In genomic region chr1:200279810-200280411, GRCh38 we compare ENCODE assay signal across 8 cellular contexts.
DNase-seq lines count a peak whose midpoint lies in the region; ATAC-seq and TF ChIP-seq lines count a peak whose summit lies in the region.

No MANE protein-coding gene starts in this region.

- peak; percentile 97 for TF ChIP-seq RAD21 in liver (IDR thresholded peaks at IDR 0.05)

- no peaks in the 10 kb centered on the region for H3K27me3 ChIP-seq in CD4-positive, CD25-positive, alpha-beta regulatory T cell (ENCODE audit: control insufficient read depth, insufficient read depth, low read length)
- H3K27me3 ChIP-seq in liver (ENCODE audit: control insufficient read depth in 4 of 4, insufficient read depth in 4 of 4, low read length in 3 of 4) = no peaks in the 10 kb centered on the region

- H3K4me3 Mint-ChIP-seq in CD4-positive, CD25-positive, alpha-beta regulatory T cell = no peak overlapping the region
- H3K4me3 Mint-ChIP-seq in stimulated activated effector memory CD8-positive, alpha-beta T cell treated with anti-CD3 and anti-CD28 coated beads, Interleukin-12 subunit alpha, Interleukin-12 subunit beta, amount 100 ng/mL, for 72 hours = no peak overlapping the region

- H3K9me3 Mint-ChIP-seq in CD4-positive, CD25-positive, alpha-beta regulatory T cell = no peaks in the 10 kb centered on the region
- no peaks in the 10 kb centered on the region for H3K9me3 Mint-ChIP-seq in stimulated activated effector memory CD8-positive, alpha-beta T cell treated with anti-CD3 and anti-CD28 coated beads, Interleukin-12 subunit alpha, Interleukin-12 subunit beta, amount 100 ng/mL, for 72 hours

- DNase-seq in CD4-positive, CD25-positive, alpha-beta regulatory T cell = peak in 2 of 3 donors; percentile 20 to 41
- DNase-seq in NCI-H82 (lab: John Stamatoyannopoulos, UW) = peak; percentile 83
- peak; percentile 29 for DNase-seq in brain pericyte (ENCODE audit: low read depth, low spot score)
- no peak for DNase-seq in GM19238 (ENCODE audit: insufficient read length, low spot score)
- DNase-seq in stimulated activated effector memory CD8-positive, alpha-beta T cell treated with anti-CD3 and anti-CD28 coated beads, Interleukin-12 subunit alpha, Interleukin-12 subunit beta, amount 100 ng/mL, for 72 hours (ENCODE audit: low spot score in 2 of 2) = no peak

- H3K27ac ChIP-seq in CD4-positive, CD25-positive, alpha-beta regulatory T cell (ENCODE audit: insufficient read depth, low read length, poor library complexity, severe bottlenecking) = no peak overlapping the region
- H3K27ac ChIP-seq in liver (ENCODE audit: low read depth in 1 of 2, low read length in 2 of 2) = no peak overlapping the region

- no peaks in the 10 kb centered on the region for H3K4me1 ChIP-seq in CD4-positive, CD25-positive, alpha-beta regulatory T cell (ENCODE audit: control insufficient read depth, insufficient read depth, low read length, poor library complexity, severe bottlenecking)
- H3K4me1 ChIP-seq in liver (ENCODE audit: control insufficient read depth in 4 of 4, insufficient read depth in 4 of 4, low read length in 3 of 4) = peaks cover 0 to 20% (median 9%) of the 10 kb centered on the region in 4 donors

- WGBS in liver = 35% methylated on average over 4 of the region's 4 CpGs

- H3K27me3 Mint-ChIP-seq in CD4-positive, CD25-positive, alpha-beta regulatory T cell = no peaks in the 10 kb centered on the region

- H3K36me3 Mint-ChIP-seq in CD4-positive, CD25-positive, alpha-beta regulatory T cell = no peaks in the 10 kb centered on the region
- H3K36me3 Mint-ChIP-seq in stimulated activated effector memory CD8-positive, alpha-beta T cell treated with anti-CD3 and anti-CD28 coated beads, Interleukin-12 subunit alpha, Interleukin-12 subunit beta, amount 100 ng/mL, for 72 hours = no peaks in the 10 kb centered on the region

- H3K4me3 ChIP-seq in CD4-positive, CD25-positive, alpha-beta regulatory T cell (ENCODE audit: low read depth, low read length) = no peak overlapping the region
- H3K4me3 ChIP-seq in liver (ENCODE audit: low read depth in 1 of 3, low read length in 3 of 3) = no peak overlapping the region

- H3K4me1 Mint-ChIP-seq in CD4-positive, CD25-positive, alpha-beta regulatory T cell = no peaks in the 10 kb centered on the region
- H3K4me1 Mint-ChIP-seq in stimulated activated effector memory CD8-positive, alpha-beta T cell treated with anti-CD3 and anti-CD28 coated beads, Interleukin-12 subunit alpha, Interleukin-12 subunit beta, amount 100 ng/mL, for 72 hours = no peaks in the 10 kb centered on the region

- TF ChIP-seq CTCF in GM12874 (IDR thresholded peaks at IDR 0.05; ENCODE audit: insufficient read depth, low read depth, low read length) (peak; percentile 66), liver (IDR thresholded peaks at IDR 0.05; ENCODE audit: low read depth, low read length, missing input control) (peak; percentile 84)

- no peak for ATAC-seq in CD4-positive, CD25-positive, alpha-beta regulatory T cell (ENCODE audit: low read depth in 2 of 2)
- ATAC-seq in HG02970 (IDR thresholded peaks at IDR 0.05; ENCODE audit: low FRiP score, unreplicated experiment) = no peak
- ATAC-seq in stimulated activated effector memory CD8-positive, alpha-beta T cell treated with anti-CD3 and anti-CD28 coated beads, Interleukin-12 subunit alpha, Interleukin-12 subunit beta, amount 100 ng/mL, for 72 hours = no peak

- H3K27ac Mint-ChIP-seq in CD4-positive, CD25-positive, alpha-beta regulatory T cell = no peak overlapping the region
- no peak overlapping the region for H3K27ac Mint-ChIP-seq in stimulated activated effector memory CD8-positive, alpha-beta T cell treated with anti-CD3 and anti-CD28 coated beads, Interleukin-12 subunit alpha, Interleukin-12 subunit beta, amount 100 ng/mL, for 72 hours

- H3K36me3 ChIP-seq in CD4-positive, CD25-positive, alpha-beta regulatory T cell (ENCODE audit: control insufficient read depth, insufficient read depth, low read length) = no peaks in the 10 kb centered on the region
- no peaks in the 10 kb centered on the region for H3K36me3 ChIP-seq in liver (ENCODE audit: control insufficient read depth in 4 of 4, insufficient read depth in 3 of 4, low read depth in 1 of 4, low read length in 3 of 4)

- no peaks in the 10 kb centered on the region for H3K9me3 ChIP-seq in CD4-positive, CD25-positive, alpha-beta regulatory T cell (ENCODE audit: control insufficient read depth in 2 of 2, low read length in 2 of 2)
- H3K9me3 ChIP-seq in liver (ENCODE audit: control insufficient read depth in 4 of 4, low read length in 3 of 4) = no peaks in the 10 kb centered on the region

- H3K9ac ChIP-seq in liver (ENCODE audit: low read depth in 1 of 2, low read length in 2 of 2) = no peak overlapping the region

TF ChIP-seq in liver, 16 proteins besides CTCF, POLR2A, EP300 and RAD21:
- no peak for TF ChIP-seq SP1 (IDR thresholded peaks at IDR 0.05)
- peak; percentile 13 to 33 for TF ChIP-seq HNF4A (conservative IDR thresholded peaks at IDR 0.05)
- TF ChIP-seq, protein P1, sequence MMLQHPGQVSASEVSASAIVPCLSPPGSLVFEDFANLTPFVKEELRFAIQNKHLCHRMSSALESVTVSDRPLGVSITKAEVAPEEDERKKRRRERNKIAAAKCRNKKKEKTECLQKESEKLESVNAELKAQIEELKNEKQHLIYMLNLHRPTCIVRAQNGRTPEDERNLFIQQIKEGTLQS (IDR thresholded peaks at IDR 0.05) = peak; percentile 31
TF ChIP-seq in liver: peak in this region for 2.

Comparison
In these comparisons a context has a peak if more than half of its experiments do, and no peak if none do; other contexts are left out.
1. DNase-seq: peak in CD4-positive, CD25-positive, alpha-beta regulatory T cell (2 of 3), NCI-H82 (single experiment) and brain pericyte (single experiment); none in GM19238 (single experiment) and stimulated activated effector memory CD8-positive, alpha-beta T cell treated with anti-CD3 and anti-CD28 coated beads, Interleukin-12 subunit alpha, Interleukin-12 subunit beta, amount 100 ng/mL, for 72 hours (0 of 2).